11 cellular contexts compared by ENCODE assay signal in genomic region chr1:24504560-24504959, GRCh38. TPM values are rescaled to one million over a fixed set of nuclear protein-coding genes. Genes with fewer than 3 reads are reported as not detected.
DNase-seq lines count a peak whose midpoint lies in the region; ATAC-seq and TF ChIP-seq lines count a peak whose summit lies in the region.
"Had no signal": no experiment of that assay in that cellular context is flagged by ENCODE, and none has a peak within 500 bp of the region (broad histone marks: within the 10 kb centered on the region; RNA-seq: fewer than 3 reads in every experiment).

No MANE protein-coding gene starts in this region.

- no peaks in the 10 kb centered on the region for H3K27me3 ChIP-seq in HAP-1 (ENCODE audit: low read depth)

- ATAC-seq in activated naive CD8-positive, alpha-beta T cell treated with anti-CD3 and anti-CD28 coated beads, Interleukin-2, amount 50 U/mL, for 24 hours: no peak

- H3K4me3 ChIP-seq in HAP-1: no peak overlapping the region

- DNase-seq in NCI-H2171 treated with DMSO at 0.1 percent for 48 hours (lab: John Stamatoyannopoulos, UW) (peak; percentile 52), NCI-H2171 (lab: John Stamatoyannopoulos, UW) (no peak), HFFc6 (no peak), nephron progenitor cell (no peak), CD1c-positive myeloid dendritic cell (ENCODE audit: extremely low spot score) (no peak), GOT3 (lab: John Stamatoyannopoulos, UW) (no peak), HAP-1 (ENCODE audit: low spot score in 2 of 2) (no peak)
- no peak for DNase-seq in activated naive CD8-positive, alpha-beta T cell treated with anti-CD3 and anti-CD28 coated beads, Interleukin-2, amount 50 U/mL, for 24 hours
- DNase-seq: DMS153, NCI-H1048, NCI-H526 had no signal

- H3K4me1 ChIP-seq in HAP-1: peaks cover 5% of the 10 kb centered on the region

- H3K4me1 Mint-ChIP-seq in HFFc6 (ENCODE audit: low read depth) (peaks cover 30% of the 10 kb centered on the region), nephron progenitor cell (peaks cover 25% of the 10 kb centered on the region)
- H3K4me1 Mint-ChIP-seq in activated naive CD8-positive, alpha-beta T cell treated with anti-CD3 and anti-CD28 coated beads, Interleukin-2, amount 50 U/mL, for 24 hours: peaks cover 79% of the 10 kb centered on the region

- H3K27me3 Mint-ChIP-seq in HFFc6 (ENCODE audit: insufficient read depth): peaks cover 4% of the 10 kb centered on the region
- H3K27me3 Mint-ChIP-seq in activated naive CD8-positive, alpha-beta T cell treated with anti-CD3 and anti-CD28 coated beads, Interleukin-2, amount 50 U/mL, for 24 hours: no peaks in the 10 kb centered on the region
- H3K27me3 Mint-ChIP-seq in nephron progenitor cell (ENCODE audit: low read depth, poor library complexity): peaks cover 55% of the 10 kb centered on the region

- H3K36me3 Mint-ChIP-seq in HFFc6 (ENCODE audit: low read depth) (peaks cover 13% of the 10 kb centered on the region), nephron progenitor cell (ENCODE audit: low read depth) (peaks cover 7% of the 10 kb centered on the region)
- H3K36me3 Mint-ChIP-seq in activated naive CD8-positive, alpha-beta T cell treated with anti-CD3 and anti-CD28 coated beads, Interleukin-2, amount 50 U/mL, for 24 hours (ENCODE audit: low read depth): peaks cover 16% of the 10 kb centered on the region

- in situ Hi-C loops in HAP-1 (cut with MboI; ENCODE audit: low sequenced_read_pairs): no loop called here

- H3K9me3 Mint-ChIP-seq in HFFc6 (no peaks in the 10 kb centered on the region), nephron progenitor cell (peaks cover 4% of the 10 kb centered on the region)
- H3K9me3 Mint-ChIP-seq in activated naive CD8-positive, alpha-beta T cell treated with anti-CD3 and anti-CD28 coated beads, Interleukin-2, amount 50 U/mL, for 24 hours: no peaks in the 10 kb centered on the region

- H3K4me3 Mint-ChIP-seq in HFFc6 (peak overlapping the region; percentile 93; the same call in 1 of the 2 replicates), nephron progenitor cell (peak overlapping the region; percentile 93)
- peak overlapping the region; percentile 94 for H3K4me3 Mint-ChIP-seq in activated naive CD8-positive, alpha-beta T cell treated with anti-CD3 and anti-CD28 coated beads, Interleukin-2, amount 50 U/mL, for 24 hours

- TF ChIP-seq CTCF in HFFc6 (IDR thresholded peaks at IDR 0.05): no peak
- TF ChIP-seq CTCF in nephron progenitor cell (IDR thresholded peaks at IDR 0.05): no peak

- no peaks in the 10 kb centered on the region for H3K36me3 ChIP-seq in HAP-1 (replicated peaks)

- H3K27ac Mint-ChIP-seq in HFFc6: no peak overlapping the region
- peak overlapping the region; percentile 95 for H3K27ac Mint-ChIP-seq in activated naive CD8-positive, alpha-beta T cell treated with anti-CD3 and anti-CD28 coated beads, Interleukin-2, amount 50 U/mL, for 24 hours
- H3K27ac Mint-ChIP-seq in nephron progenitor cell: no peak overlapping the region

- no peaks in the 10 kb centered on the region for H3K9me3 ChIP-seq in HAP-1

RNA-seq across cellular contexts. Expression of gene RCAN3, which starts 1.9 kb away (rescaled TPM):
- 10 to 100 TPM; 11.9 to 14.5 (median 12.9) TPM for total RNA-seq in HFFc6 (2021; fragmentation: NEBNext Ultra II Directional; extraction: Animal tissue kit (Norgen Biotek cat#: 25700))

RNA-seq across cellular contexts. Expression of gene NCMAP, which starts 51.3 kb away (rescaled TPM):
- total RNA-seq in HFFc6 (2021; fragmentation: NEBNext Ultra II Directional; extraction: Animal tissue kit (Norgen Biotek cat#: 25700)): not detected
